Comparison of ENCODE assay signal across 13 cellular contexts in genomic region chrX:23766650-23767551, GRCh38. TPM values are rescaled to one million over a fixed set of nuclear protein-coding genes. Genes with fewer than 3 reads are reported as not detected.
DNase-seq lines count a peak whose midpoint lies in the region; ATAC-seq and TF ChIP-seq lines count a peak whose summit lies in the region.
"Had no signal": no experiment of that assay in that cellular context is flagged by ENCODE, and none has a peak within 500 bp of the region (broad histone marks: within the 10 kb centered on the region; RNA-seq: fewer than 3 reads in every experiment).

No MANE protein-coding gene starts in this region.

- H3K27ac Mint-ChIP-seq in activated CD4-positive, alpha-beta memory T cell treated with anti-CD3 and anti-CD28 coated beads, Interleukin-2, amount 10 ng/mL, durations not matched to agents 7 days and 5 days, result no peak overlapping the region
- H3K27ac Mint-ChIP-seq in natural killer cell treated with Interleukin-12 subunit alpha and Interleukin-12 subunit beta and Interleukin-15 and Interleukin-18, amount 100 ng/mL, for 72 hours, result peak overlapping the region in 1 of 2 donors; percentile 35
- H3K27ac Mint-ChIP-seq: neural progenitor cell had no signal

- ATAC-seq in HG02623 (IDR thresholded peaks at IDR 0.05; ENCODE audit: unreplicated experiment), result peak; percentile 69
- peak; percentile 62 to 83 for ATAC-seq in natural killer cell treated with Interleukin-12 subunit alpha and Interleukin-12 subunit beta and Interleukin-15 and Interleukin-18, amount 100 ng/mL, for 72 hours

- POLR2A ChIA-PET in activated CD4-positive, alpha-beta memory T cell treated with anti-CD3 and anti-CD28 coated beads, Interleukin-2, amount 10 ng/mL, durations not matched to agents 7 days and 5 days (lab: Charles Lee), result interaction anchor here (0.8 to 1.7 kb wide), 3 partner anchors 15 to 16 kb away, joined by 4 to 7 read pairs (median 5); partner anchors contain the start of gene SAT1

- no peaks in the 10 kb centered on the region for H3K27me3 Mint-ChIP-seq in activated CD4-positive, alpha-beta memory T cell treated with anti-CD3 and anti-CD28 coated beads, Interleukin-2, amount 10 ng/mL, durations not matched to agents 7 days and 5 days
- H3K27me3 Mint-ChIP-seq in natural killer cell treated with Interleukin-12 subunit alpha and Interleukin-12 subunit beta and Interleukin-15 and Interleukin-18, amount 100 ng/mL, for 72 hours, result no peaks in the 10 kb centered on the region

- H3K9me3 Mint-ChIP-seq in activated CD4-positive, alpha-beta memory T cell treated with anti-CD3 and anti-CD28 coated beads, Interleukin-2, amount 10 ng/mL, durations not matched to agents 7 days and 5 days, result no peaks in the 10 kb centered on the region
- no peaks in the 10 kb centered on the region for H3K9me3 Mint-ChIP-seq in natural killer cell treated with Interleukin-12 subunit alpha and Interleukin-12 subunit beta and Interleukin-15 and Interleukin-18, amount 100 ng/mL, for 72 hours

- H3K4me3 Mint-ChIP-seq in activated CD4-positive, alpha-beta memory T cell treated with anti-CD3 and anti-CD28 coated beads, Interleukin-2, amount 10 ng/mL, durations not matched to agents 7 days and 5 days, result peak overlapping the region; percentile 49
- peak overlapping the region; percentile 39 for H3K4me3 Mint-ChIP-seq in natural killer cell treated with Interleukin-12 subunit alpha and Interleukin-12 subunit beta and Interleukin-15 and Interleukin-18, amount 100 ng/mL, for 72 hours
- H3K4me3 Mint-ChIP-seq: neural progenitor cell had no signal

- H3K36me3 Mint-ChIP-seq in activated CD4-positive, alpha-beta memory T cell treated with anti-CD3 and anti-CD28 coated beads, Interleukin-2, amount 10 ng/mL, durations not matched to agents 7 days and 5 days (ENCODE audit: low read depth), result no peaks in the 10 kb centered on the region
- no peaks in the 10 kb centered on the region for H3K36me3 Mint-ChIP-seq in natural killer cell treated with Interleukin-12 subunit alpha and Interleukin-12 subunit beta and Interleukin-15 and Interleukin-18, amount 100 ng/mL, for 72 hours
- H3K36me3 Mint-ChIP-seq: neural progenitor cell had no signal

- no peak for DNase-seq in activated CD4-positive, alpha-beta memory T cell treated with anti-CD3 and anti-CD28 coated beads, Interleukin-2, amount 10 ng/mL, durations not matched to agents 7 days and 5 days
- no peak for DNase-seq in natural killer cell treated with Interleukin-12 subunit alpha and Interleukin-12 subunit beta and Interleukin-15 and Interleukin-18, amount 100 ng/mL, for 72 hours (ENCODE audit: low spot score)
- DNase-seq in ACHN (no peak), GDM1 (lab: John Stamatoyannopoulos, UW) (no peak), DMS153 (lab: John Stamatoyannopoulos, UW) (no peak), AML-193 (lab: John Stamatoyannopoulos, UW) (no peak)
- DNase-seq: brain microvascular endothelial cell, NCI-H2081 treated with DMSO at 0.1 percent for 48 hours, SHP77 treated with DMSO at 0.1 percent for 48 hours, stomach had no signal

- H3K4me1 Mint-ChIP-seq in activated CD4-positive, alpha-beta memory T cell treated with anti-CD3 and anti-CD28 coated beads, Interleukin-2, amount 10 ng/mL, durations not matched to agents 7 days and 5 days, result no peaks in the 10 kb centered on the region
- H3K4me1 Mint-ChIP-seq in natural killer cell treated with Interleukin-12 subunit alpha and Interleukin-12 subunit beta and Interleukin-15 and Interleukin-18, amount 100 ng/mL, for 72 hours (ENCODE audit: low read depth in 2 of 2), result peaks cover 0 to 4% of the 10 kb centered on the region in 2 donors

- CTCF ChIA-PET in activated CD4-positive, alpha-beta memory T cell treated with anti-CD3 and anti-CD28 coated beads, Interleukin-2, amount 10 ng/mL, durations not matched to agents 7 days and 5 days (lab: Charles Lee), result interaction anchor here (1.1 to 2.7 kb wide), 3 partner anchors 10 to 135 kb away, joined by 5 to 6 read pairs (median 6); partner anchors contain the start of gene SAT1

- in situ Hi-C loops in ACHN (cut with HindIII; ENCODE audit: low pct_ligation_motif_present, low pct_unique_long_range_greater_than_20kb, low sequenced_read_pairs), result no loop called here

- TF ChIP-seq POLR2A in GM15510 (IDR thresholded peaks at IDR 0.05; ENCODE audit: borderline replicate concordance, extremely low read depth, insufficient read length), result peak; percentile 15

RNA-seq across cellular contexts. Expression of gene SAT1, which starts 16.1 kb away (rescaled TPM):
- total RNA-seq in activated CD4-positive, alpha-beta memory T cell treated with anti-CD3 and anti-CD28 coated beads, Interleukin-2, amount 10 ng/mL, durations not matched to agents 7 days and 5 days, result 100 to 1,000 TPM; 205 to 218 TPM
- total RNA-seq in natural killer cell treated with Interleukin-12 subunit alpha and Interleukin-12 subunit beta and Interleukin-15 and Interleukin-18, amount 100 ng/mL, for 72 hours, result 100 to 1,000 TPM; 122 to 135 TPM

RNA-seq across cellular contexts. Expression of gene ACOT9, which starts 23.8 kb away (rescaled TPM):
- 10 to 100 TPM; 37.3 to 39.5 TPM for total RNA-seq in activated CD4-positive, alpha-beta memory T cell treated with anti-CD3 and anti-CD28 coated beads, Interleukin-2, amount 10 ng/mL, durations not matched to agents 7 days and 5 days
- 10 to 100 TPM; 41.3 to 42.6 TPM for total RNA-seq in natural killer cell treated with Interleukin-12 subunit alpha and Interleukin-12 subunit beta and Interleukin-15 and Interleukin-18, amount 100 ng/mL, for 72 hours
